ENCODE assay signal across 8 cellular contexts in genomic region chr6:13767121-13767794, GRCh38. TPM values are rescaled to one million over a fixed set of nuclear protein-coding genes. Genes with fewer than 3 reads are reported as not detected.
DNase-seq lines count a peak whose midpoint lies in the region; ATAC-seq lines count a peak whose summit lies in the region.

No MANE protein-coding gene starts in this region.

- no peaks in the 10 kb centered on the region for H3K36me3 Mint-ChIP-seq in stimulated activated memory B cell treated with anti-CD40 and anti-IgM and Interleukin-4, amounts not matched to agents 10 μg/mL and 1 μg/mL and 100 μg/mL, for 72 hours

- no peak overlapping the region for H3K23ac ChIP-seq in mesendoderm (ENCODE audit: low read length)

- H2BK15ac ChIP-seq in mesendoderm (replicated peaks; ENCODE audit: low read depth), result no peak overlapping the region

- H3K9me3 Mint-ChIP-seq in stimulated activated memory B cell treated with anti-CD40 and anti-IgM and Interleukin-4, amounts not matched to agents 10 μg/mL and 1 μg/mL and 100 μg/mL, for 72 hours, result no peaks in the 10 kb centered on the region

- H3K79me2 ChIP-seq in mesendoderm (ENCODE audit: control insufficient read depth, insufficient read depth, low read length), result no peaks in the 10 kb centered on the region

- H4K8ac ChIP-seq in mesendoderm (ENCODE audit: low read depth, low read length), result no peak overlapping the region

- peaks cover 46% of the 10 kb centered on the region for H3K4me1 Mint-ChIP-seq in stimulated activated memory B cell treated with anti-CD40 and anti-IgM and Interleukin-4, amounts not matched to agents 10 μg/mL and 1 μg/mL and 100 μg/mL, for 72 hours

- peak overlapping the region; percentile 69 for H3K4me3 Mint-ChIP-seq in stimulated activated memory B cell treated with anti-CD40 and anti-IgM and Interleukin-4, amounts not matched to agents 10 μg/mL and 1 μg/mL and 100 μg/mL, for 72 hours

- H4K5ac ChIP-seq in mesendoderm (ENCODE audit: low read length), result no peak overlapping the region

- ATAC-seq in stimulated activated memory B cell treated with anti-CD40 and anti-IgM and Interleukin-4, amounts not matched to agents 10 μg/mL and 1 μg/mL and 100 μg/mL, for 72 hours, result no peak
- ATAC-seq in HG03342 (IDR thresholded peaks at IDR 0.05; ENCODE audit: unreplicated experiment) (no peak), GM21825 (IDR thresholded peaks at IDR 0.05; ENCODE audit: unreplicated experiment) (no peak)

- no peak overlapping the region for H3K18ac ChIP-seq in mesendoderm (ENCODE audit: low read length)

- no peak overlapping the region for H3K4me3 ChIP-seq in mesendoderm (ENCODE audit: low read length)

- H2BK120ac ChIP-seq in mesendoderm (ENCODE audit: low read depth, low read length), result no peak overlapping the region

- no CpG with 5 or more reads among the region's 19 CpGs for WGBS in mesendoderm (ENCODE audit: extremely low coverage, insufficient coverage, low lambda C conversion rate)

- no peaks in the 10 kb centered on the region for H3K27me3 ChIP-seq in mesendoderm (ENCODE audit: insufficient read depth, low read length, poor library complexity)

- no peaks in the 10 kb centered on the region for H3K36me3 ChIP-seq in mesendoderm (ENCODE audit: control insufficient read depth, insufficient read depth, low read length)

- no peak overlapping the region for H2AK5ac ChIP-seq in mesendoderm (ENCODE audit: low read length)

- H3K9ac ChIP-seq in mesendoderm (ENCODE audit: low read length), result no peak overlapping the region

- H3K79me1 ChIP-seq in mesendoderm (ENCODE audit: low read length), result no peaks in the 10 kb centered on the region

- no peak overlapping the region for H3K4me2 ChIP-seq in mesendoderm (ENCODE audit: low read length)

- peaks cover 13% of the 10 kb centered on the region for H3K27me3 Mint-ChIP-seq in stimulated activated memory B cell treated with anti-CD40 and anti-IgM and Interleukin-4, amounts not matched to agents 10 μg/mL and 1 μg/mL and 100 μg/mL, for 72 hours

- no peak overlapping the region for H2BK5ac ChIP-seq in mesendoderm (ENCODE audit: low read length)

- H3K4ac ChIP-seq in mesendoderm (ENCODE audit: low read depth, low read length), result no peak overlapping the region

- no peak overlapping the region for H3K27ac ChIP-seq in mesendoderm (ENCODE audit: low read depth, low read length)

- no peak overlapping the region for H3K56ac ChIP-seq in mesendoderm (ENCODE audit: low read length)

- DNase-seq in ELR (ENCODE audit: low read depth), result peak; percentile 57
- peak; percentile 42 for DNase-seq in UCSD-AML1 (lab: John Stamatoyannopoulos, UW; ENCODE audit: unreplicated experiment)
- DNase-seq in dermis blood vessel endothelial cell, result peak; percentile 42
- peak; percentile 35 for DNase-seq in mesendoderm
- DNase-seq in NCI-H2081 (lab: John Stamatoyannopoulos, UW), result no peak

- no peaks in the 10 kb centered on the region for H3K4me1 ChIP-seq in mesendoderm (ENCODE audit: control insufficient read depth, low read depth, low read length)

- peak overlapping the region; percentile 21 for H3K27ac Mint-ChIP-seq in stimulated activated memory B cell treated with anti-CD40 and anti-IgM and Interleukin-4, amounts not matched to agents 10 μg/mL and 1 μg/mL and 100 μg/mL, for 72 hours

RNA-seq across cellular contexts. Expression of gene MCUR1, which starts 47.1 kb away (rescaled TPM):
- 8.3 and 15.8 TPM in 2 replicates for total RNA-seq in dermis blood vessel endothelial cell
- polyA plus RNA-seq in mesendoderm (2013, experiment 1 of 2), result 23.1 TPM
- polyA plus RNA-seq in mesendoderm (2013, experiment 2 of 2), result 23.1 TPM

RNA-seq across cellular contexts. Expression of gene RANBP9, which starts 55.6 kb away (rescaled TPM):
- 23.3 and 62.5 TPM in 2 replicates for total RNA-seq in dermis blood vessel endothelial cell
- 23.1 TPM for polyA plus RNA-seq in mesendoderm (2013, experiment 1 of 2)
- 23.4 TPM for polyA plus RNA-seq in mesendoderm (2013, experiment 2 of 2)

Comparison
In these comparisons a context has a peak if more than half of its experiments do, and no peak if none do; other contexts are left out.
1. DNase-seq: peak in ELR (single experiment), UCSD-AML1 (single experiment), dermis blood vessel endothelial cell (single experiment) and mesendoderm (single experiment); none in NCI-H2081 (0 of 2).